Comparison of ENCODE assay signal across 9 cellular contexts in the genomic region with DNA sequence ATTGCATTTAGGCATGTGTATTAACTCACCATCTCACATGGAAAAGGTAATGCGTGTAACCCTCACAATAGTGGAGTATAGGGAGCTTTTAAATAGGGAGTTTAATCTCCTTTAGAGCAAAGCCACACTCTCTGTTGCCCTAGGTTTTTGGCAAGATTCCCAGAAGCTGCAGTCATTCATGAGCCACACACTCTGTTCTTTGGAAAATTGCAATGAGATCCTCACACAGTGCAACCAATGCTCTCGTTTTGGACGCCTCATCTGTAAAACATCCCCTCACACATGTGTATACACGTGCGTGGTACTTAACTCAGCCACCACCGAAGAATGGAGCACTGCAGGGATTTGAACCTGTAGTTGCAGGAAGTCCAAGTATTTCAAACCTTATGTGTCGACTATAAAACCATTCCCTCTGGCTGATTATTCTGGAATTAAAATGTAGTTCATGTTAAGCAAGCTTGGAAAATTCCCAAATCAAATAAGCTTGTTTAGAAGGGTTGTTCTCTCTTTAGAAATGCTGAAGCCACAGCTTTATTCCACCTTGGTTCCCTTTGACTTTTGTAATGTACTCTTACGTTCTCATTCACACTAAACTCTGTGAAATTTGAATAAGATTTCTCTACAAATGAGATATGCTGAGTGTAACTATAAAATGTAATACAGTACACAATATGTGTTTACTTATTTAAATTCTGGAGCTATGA.
DNase-seq lines count a peak whose midpoint lies in the region; ATAC-seq and TF ChIP-seq lines count a peak whose summit lies in the region.
"Had no signal": no experiment of that assay in that cellular context is flagged by ENCODE, and none has a peak within 500 bp of the region (broad histone marks: within the 10 kb centered on the region; RNA-seq: fewer than 3 reads in every experiment).

No MANE protein-coding gene starts in this region.

- H2AFZ ChIP-seq in H9 (ENCODE audit: low read length), result no peak overlapping the region

- no peak overlapping the region for H4K5ac ChIP-seq in H9 (ENCODE audit: insufficient read length, low read depth, low read length)

- H3K9me3 Mint-ChIP-seq in H9, result no peaks in the 10 kb centered on the region

- H2BK20ac ChIP-seq in H9 (ENCODE audit: low read depth, low read length, poor library complexity, severe bottlenecking), result no peak overlapping the region

- no peak overlapping the region for H3K27ac Mint-ChIP-seq in H9

- DNase-seq in HS-5 (ENCODE audit: low read depth) (peak; percentile 79), NCI-H446 (lab: John Stamatoyannopoulos, UW) (peak; percentile 89 to 94), cardiac fibroblast (ENCODE audit: low read depth in 2 of 2) (peak; percentile 64 to 88), renal cortical epithelial cell (ENCODE audit: low read depth) (peak; percentile 87), GOT3 (lab: John Stamatoyannopoulos, UW) (no peak), H9 (no peak)
- DNase-seq: MM.1S had no signal

- H3K27ac ChIP-seq in H9 (ENCODE audit: insufficient read length, low read depth, low read length), result no peak overlapping the region

- H3K23ac ChIP-seq in H9 (ENCODE audit: insufficient read length, low read depth, low read length), result no peak overlapping the region

- no peak overlapping the region for H3K9ac ChIP-seq in H9 (ENCODE audit: extremely low read depth, insufficient read length, low read length)

- H4K20me1 ChIP-seq in H9 (ENCODE audit: control insufficient read depth, insufficient read depth, insufficient read length), result no peaks in the 10 kb centered on the region

- no peak overlapping the region for H4K8ac ChIP-seq in H9 (replicated peaks; ENCODE audit: insufficient read length, low read depth, low read length)

- H3K4me3 ChIP-seq in cardiac fibroblast (replicated peaks in 1 of 2; ENCODE audit: low read depth in 2 of 2, low read length in 2 of 2), result no peak overlapping the region

- H3K27me3 Mint-ChIP-seq in H9 (ENCODE audit: low read depth), result no peaks in the 10 kb centered on the region; the same call in 1 of the 2 replicates

- no peaks in the 10 kb centered on the region for H3K79me2 ChIP-seq in H9 (ENCODE audit: insufficient read depth, low read length)

- H2BK15ac ChIP-seq in H9 (ENCODE audit: low read depth, low read length), result no peak overlapping the region

- no CpG with 5 or more reads among the region's 8 CpGs for WGBS in H9 (ENCODE audit: extremely low coverage, insufficient read length, low lambda C conversion rate)

- no peak overlapping the region for H4K91ac ChIP-seq in H9 (ENCODE audit: insufficient read length, low read depth, low read length)

- H3K79me1 ChIP-seq in H9 (ENCODE audit: insufficient read depth, low read depth, low read length, poor library complexity, severe bottlenecking), result no peaks in the 10 kb centered on the region

- H3K4me3 Mint-ChIP-seq in H9, result no peak overlapping the region

- H3K4me1 ChIP-seq in H9 (ENCODE audit: insufficient read depth, low read length), result no peaks in the 10 kb centered on the region

- no peak for TF ChIP-seq CTCF in cardiac fibroblast (IDR thresholded peaks at IDR 0.05; ENCODE audit: low read depth, low read length)
- no peak for TF ChIP-seq CTCF in H9 (conservative IDR thresholded peaks at IDR 0.05)

- no peaks in the 10 kb centered on the region for H3K9me3 ChIP-seq in H9 (ENCODE audit: control insufficient read depth, low read depth, low read length)

- no peak overlapping the region for H3K56ac ChIP-seq in H9 (ENCODE audit: insufficient read length, low read depth, low read length)

- H2AK5ac ChIP-seq in H9 (ENCODE audit: insufficient read length, low read length), result no peak overlapping the region

- H2BK120ac ChIP-seq in H9 (ENCODE audit: low read depth, low read length, poor library complexity, severe bottlenecking), result no peak overlapping the region

- H3K36me3 Mint-ChIP-seq in H9 (ENCODE audit: insufficient read depth in 1 of 3, low read depth in 3 of 3), result no peaks in the 10 kb centered on the region

- H3K14ac ChIP-seq in H9 (ENCODE audit: insufficient read depth, low read length), result no peak overlapping the region

- H3K4ac ChIP-seq in H9 (ENCODE audit: low read depth, low read length), result no peak overlapping the region

- no peak overlapping the region for H2BK5ac ChIP-seq in H9 (ENCODE audit: insufficient read length, low read length)

- no peak overlapping the region for H2BK12ac ChIP-seq in H9 (ENCODE audit: insufficient read length, low read depth, low read length)

- ATAC-seq in GM21381 (IDR thresholded peaks at IDR 0.05; ENCODE audit: unreplicated experiment) (no peak), GM21515 (IDR thresholded peaks at IDR 0.05; ENCODE audit: unreplicated experiment) (no peak)

- no peaks in the 10 kb centered on the region for H3K23me2 ChIP-seq in H9 (ENCODE audit: insufficient read length, low read depth, low read length, poor library complexity, severe bottlenecking)

- H3K4me2 ChIP-seq in H9 (ENCODE audit: insufficient read depth, insufficient read length, low read length), result no peak overlapping the region

- H3K18ac ChIP-seq in H9 (ENCODE audit: insufficient read length, low read depth, low read length), result no peak overlapping the region

- no peak overlapping the region for H3T11ph ChIP-seq in H9 (ENCODE audit: low read length)

- no peaks in the 10 kb centered on the region for H3K27me3 ChIP-seq in H9 (ENCODE audit: insufficient read depth, low read length)

- H3K4me1 Mint-ChIP-seq in H9, result no peaks in the 10 kb centered on the region

Comparison
In these comparisons a context has a peak if more than half of its experiments do, and no peak if none do; other contexts are left out.
1. DNase-seq: peak in HS-5 (single experiment), NCI-H446 (2 of 2), cardiac fibroblast (2 of 2) and renal cortical epithelial cell (single experiment); none in GOT3 (single experiment) and H9 (single experiment).